Comparison of ENCODE assay signal across 17 cellular contexts in genomic region chr9:106752581-106752980, GRCh38.
DNase-seq lines count a peak whose midpoint lies in the region; ATAC-seq and TF ChIP-seq lines count a peak whose summit lies in the region.
"Had no signal": no experiment of that assay in that cellular context is flagged by ENCODE, and none has a peak within 500 bp of the region (broad histone marks: within the 10 kb centered on the region; RNA-seq: fewer than 3 reads in every experiment).

No MANE protein-coding gene starts in this region.

- H3K4me3 Mint-ChIP-seq in activated CD4-positive, alpha-beta memory T cell treated with anti-CD3 and anti-CD28 coated beads, Interleukin-2, amount 10 ng/mL, durations not matched to agents 7 days and 5 days, result no peak overlapping the region
- H3K4me3 Mint-ChIP-seq: immature natural killer cell had no signal

- H3K27me3 Mint-ChIP-seq in activated CD4-positive, alpha-beta memory T cell treated with anti-CD3 and anti-CD28 coated beads, Interleukin-2, amount 10 ng/mL, durations not matched to agents 7 days and 5 days, result no peaks in the 10 kb centered on the region

- no peak overlapping the region for H3K4me3 ChIP-seq in BLaER1 treated with 17β-estradiol and CSF1 and Interleukin-3, amounts not matched to agents 10 nM and 100 nM
- no peak overlapping the region for H3K4me3 ChIP-seq in KMS-11 (IDR thresholded peaks at IDR 0.05; ENCODE audit: insufficient read depth, low read depth, low read length)
- no peak overlapping the region for H3K4me3 ChIP-seq in ovary
- H3K4me3 ChIP-seq: gastrocnemius medialis, mucosa of descending colon, testis had no signal

- CTCF ChIA-PET in activated CD4-positive, alpha-beta memory T cell treated with anti-CD3 and anti-CD28 coated beads, Interleukin-2, amount 10 ng/mL, durations not matched to agents 7 days and 5 days (lab: Charles Lee), result no interaction called here

- H3K27ac Mint-ChIP-seq in activated CD4-positive, alpha-beta memory T cell treated with anti-CD3 and anti-CD28 coated beads, Interleukin-2, amount 10 ng/mL, durations not matched to agents 7 days and 5 days, result no peak overlapping the region

- intact Hi-C loops in ovary (cut with DNase I), result no loop called here

- H4K20me1 ChIP-seq in BLaER1 treated with 17β-estradiol and CSF1 and Interleukin-3, amounts not matched to agents 10 nM and 100 nM, result no peaks in the 10 kb centered on the region
- no peaks in the 10 kb centered on the region for H4K20me1 ChIP-seq in KMS-11 (ENCODE audit: insufficient read depth)

- no peak for TF ChIP-seq POLR2A in ovary (IDR thresholded peaks at IDR 0.05)

- peak; percentile 31 for DNase-seq in iPS-NIHi7 (ENCODE audit: extremely low spot score)
- no peak for DNase-seq in stimulated activated CD4-positive, alpha-beta T cell treated with anti-CD3 and anti-CD28 coated beads, Interleukin-4, amount 100 ng/mL, for 4 hours
- no peak for DNase-seq in activated CD4-positive, alpha-beta memory T cell treated with anti-CD3 and anti-CD28 coated beads, Interleukin-2, amount 10 ng/mL, durations not matched to agents 7 days and 5 days
- no peak for DNase-seq in SIG-M5 treated with dmso at 0.1 percent for 504 hours (lab: John Stamatoyannopoulos, UW; ENCODE audit: unreplicated experiment)
- no peak for DNase-seq in ovary
- DNase-seq: activated gamma-delta T cell treated with Interleukin-2 at 50 U/mL for 16 hours; DMS79; gastrocnemius medialis; stimulated activated CD4-positive, alpha-beta T cell treated with anti-CD3 and anti-CD28 coated beads, Interleukin-15, amount 100 ng/mL, for 24 hours; testis had no signal

- TF ChIP-seq CTCF in KMS-11 (conservative IDR thresholded peaks at IDR 0.05; ENCODE audit: low read depth, low read length) (no peak), ovary (IDR thresholded peaks at IDR 0.05) (no peak)

- POLR2A ChIA-PET in activated CD4-positive, alpha-beta memory T cell treated with anti-CD3 and anti-CD28 coated beads, Interleukin-2, amount 10 ng/mL, durations not matched to agents 7 days and 5 days (lab: Charles Lee), result no interaction called here

- H3K9me3 ChIP-seq in BLaER1 treated with 17β-estradiol and CSF1 and Interleukin-3, amounts not matched to agents 10 nM and 100 nM (replicated peaks in 1 of 11), result no peaks in the 10 kb centered on the region
- no peaks in the 10 kb centered on the region for H3K9me3 ChIP-seq in ovary
- H3K9me3 ChIP-seq: gastrocnemius medialis, mucosa of descending colon, testis had no signal

- no peaks in the 10 kb centered on the region for H3K79me2 ChIP-seq in KMS-11 (ENCODE audit: insufficient read depth, low read depth)
- H3K79me2 ChIP-seq: parathyroid adenoma had no signal

- ATAC-seq in GM21529 (IDR thresholded peaks at IDR 0.05; ENCODE audit: unreplicated experiment), result peak; percentile 1
- ATAC-seq: gastrocnemius medialis, SK-N-SH treated with all-trans-retinoic acid at 6 μM for 48 hours had no signal

- peak overlapping the region; percentile 35 to 80 (median 64) for H3K4me2 ChIP-seq in BLaER1 treated with 17β-estradiol and CSF1 and Interleukin-3, amounts not matched to agents 10 nM and 100 nM
- peak overlapping the region; percentile 26; the same call in 1 of the 2 replicates for H3K4me2 ChIP-seq in KMS-11

- TF ChIP-seq EP300 in ovary (IDR thresholded peaks at IDR 0.05), result no peak

- WGBS in ovary, 3 donors, result 48 to 67% (median 49%) methylated on average over 3 of the region's 3 CpGs

- H2AFZ ChIP-seq in KMS-11 (ENCODE audit: low read depth), result peak overlapping the region; percentile 31
- H2AFZ ChIP-seq: parathyroid adenoma had no signal

- peak overlapping the region in 10 of 11 experiments; percentile 9 to 71 (median 52); a peak in 17 of 22 replicates for H3K27ac ChIP-seq in BLaER1 treated with 17β-estradiol and CSF1 and Interleukin-3, amounts not matched to agents 10 nM and 100 nM
- no peak overlapping the region for H3K27ac ChIP-seq in KMS-11
- H3K27ac ChIP-seq in ovary, result no peak overlapping the region
- H3K27ac ChIP-seq: parathyroid adenoma, testis had no signal

- no peaks in the 10 kb centered on the region for H3K4me1 Mint-ChIP-seq in activated CD4-positive, alpha-beta memory T cell treated with anti-CD3 and anti-CD28 coated beads, Interleukin-2, amount 10 ng/mL, durations not matched to agents 7 days and 5 days

- peaks cover 22 to 39% (median 29%) of the 10 kb centered on the region in 10 experiments for H3K4me1 ChIP-seq in BLaER1 treated with 17β-estradiol and CSF1 and Interleukin-3, amounts not matched to agents 10 nM and 100 nM
- H3K4me1 ChIP-seq in KMS-11 (ENCODE audit: low read depth, poor library complexity, severe bottlenecking), result peaks cover 18% of the 10 kb centered on the region
- H3K4me1 ChIP-seq in ovary (ENCODE audit: insufficient read depth), result no peaks in the 10 kb centered on the region
- H3K4me1 ChIP-seq: parathyroid adenoma, testis had no signal

- no peaks in the 10 kb centered on the region for H3K36me3 ChIP-seq in BLaER1 treated with 17β-estradiol and CSF1 and Interleukin-3, amounts not matched to agents 10 nM and 100 nM
- H3K36me3 ChIP-seq in KMS-11 (ENCODE audit: insufficient read depth) (no peaks in the 10 kb centered on the region), ovary (no peaks in the 10 kb centered on the region)
- H3K36me3 ChIP-seq: gastrocnemius medialis had no signal

- peaks cover 2% of the 10 kb centered on the region for H3K9me3 Mint-ChIP-seq in activated CD4-positive, alpha-beta memory T cell treated with anti-CD3 and anti-CD28 coated beads, Interleukin-2, amount 10 ng/mL, durations not matched to agents 7 days and 5 days
- H3K9me3 Mint-ChIP-seq: immature natural killer cell had no signal

- H3K36me3 Mint-ChIP-seq in activated CD4-positive, alpha-beta memory T cell treated with anti-CD3 and anti-CD28 coated beads, Interleukin-2, amount 10 ng/mL, durations not matched to agents 7 days and 5 days (ENCODE audit: low read depth), result no peaks in the 10 kb centered on the region
- H3K36me3 Mint-ChIP-seq: immature natural killer cell had no signal

- peak overlapping the region in 1 of 11 experiments; percentile 19; a peak in 2 of 22 replicates for H3K9ac ChIP-seq in BLaER1 treated with 17β-estradiol and CSF1 and Interleukin-3, amounts not matched to agents 10 nM and 100 nM
- H3K9ac ChIP-seq in KMS-11, result no peak overlapping the region
- H3K9ac ChIP-seq: parathyroid adenoma had no signal

- no peaks in the 10 kb centered on the region for H3K27me3 ChIP-seq in BLaER1 treated with 17β-estradiol and CSF1 and Interleukin-3, amounts not matched to agents 10 nM and 100 nM
- H3K27me3 ChIP-seq in KMS-11 (ENCODE audit: insufficient read depth, low read depth), result no peaks in the 10 kb centered on the region
- no peaks in the 10 kb centered on the region for H3K27me3 ChIP-seq in ovary
- H3K27me3 ChIP-seq: gastrocnemius medialis, testis had no signal

Comparison
In these comparisons a context has a peak if more than half of its experiments do, and no peak if none do; other contexts are left out.
1. H3K27ac ChIP-seq: peak in BLaER1 treated with 17β-estradiol and CSF1 and Interleukin-3, amounts not matched to agents 10 nM and 100 nM (10 of 11); none in KMS-11 (single experiment) and ovary (0 of 2).